Comparison of ENCODE assay signal across 9 cellular contexts in the genomic region with DNA sequence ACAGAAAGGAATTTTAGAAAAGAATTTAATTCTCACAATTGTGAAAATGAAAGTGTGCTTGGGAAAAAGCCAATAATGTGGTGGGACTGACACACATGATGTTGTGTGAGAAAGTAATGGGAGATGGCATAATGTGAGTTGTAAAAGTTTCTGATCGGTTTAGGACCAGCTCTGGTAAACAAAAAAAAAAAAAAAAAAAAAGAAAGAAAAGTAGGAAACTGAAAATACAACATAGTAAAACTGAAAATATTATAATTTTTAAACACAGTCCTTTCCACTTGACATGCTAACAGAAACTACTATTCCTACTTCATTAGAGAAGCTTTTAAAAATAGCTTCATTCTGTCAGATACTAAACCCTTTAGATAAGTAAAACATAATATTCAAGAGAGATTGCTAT. TPM values are rescaled to one million over a fixed set of nuclear protein-coding genes. Genes with fewer than 3 reads are reported as not detected.
DNase-seq lines count a peak whose midpoint lies in the region; ATAC-seq and TF ChIP-seq lines count a peak whose summit lies in the region.
"Had no signal": no experiment of that assay in that cellular context is flagged by ENCODE, and none has a peak within 500 bp of the region (broad histone marks: within the 10 kb centered on the region; RNA-seq: fewer than 3 reads in every experiment).

No MANE protein-coding gene starts in this region.

- H3K27ac ChIP-seq in cardiac muscle cell: peak overlapping the region; percentile 71

- TF ChIP-seq CTCF in cardiac muscle cell (IDR thresholded peaks at IDR 0.05; ENCODE audit: low read depth, low read length) (no peak), HFFc6 (IDR thresholded peaks at IDR 0.05) (no peak)

- DNase-seq in cardiac muscle cell (ENCODE audit: low read depth in 1 of 2, low spot score in 1 of 2) (peak in 1 of 2 donors; percentile 17), left ventricle myocardium superior (no peak), HFFc6 (no peak), head of caudate nucleus (no peak), COR-L47 (lab: John Stamatoyannopoulos, UW) (no peak), NCI-H526 (lab: John Stamatoyannopoulos, UW) (no peak)
- no peak for DNase-seq in T-helper 2 cell treated with Interferon-gamma antibody and Interleukin-4, amounts not matched to agents 5 μg/mL and 100 μg/mL, for 36 hours (ENCODE audit: low spot score)
- DNase-seq: NCI-H748 treated with DMSO at 0.1 percent for 48 hours had no signal

- no peaks in the 10 kb centered on the region for H3K27me3 Mint-ChIP-seq in T-helper 2 cell treated with Interferon-gamma antibody and Interleukin-4, amounts not matched to agents 5 μg/mL and 100 μg/mL, for 36 hours (ENCODE audit: low read depth)
- no peaks in the 10 kb centered on the region for H3K27me3 Mint-ChIP-seq in HFFc6 (ENCODE audit: insufficient read depth)

- ATAC-seq in left ventricle myocardium superior: no peak
- peak; percentile 61 for ATAC-seq in HG03045 (IDR thresholded peaks at IDR 0.05; ENCODE audit: unreplicated experiment)

- H3K36me3 Mint-ChIP-seq in T-helper 2 cell treated with Interferon-gamma antibody and Interleukin-4, amounts not matched to agents 5 μg/mL and 100 μg/mL, for 36 hours (ENCODE audit: low read depth): peaks cover 24% of the 10 kb centered on the region
- H3K36me3 Mint-ChIP-seq in HFFc6 (ENCODE audit: low read depth): peaks cover 11% of the 10 kb centered on the region

- no peaks in the 10 kb centered on the region for H3K9me3 ChIP-seq in cardiac muscle cell (ENCODE audit: low read depth)

- no peaks in the 10 kb centered on the region for H3K27me3 ChIP-seq in cardiac muscle cell

- H3K9me3 Mint-ChIP-seq in T-helper 2 cell treated with Interferon-gamma antibody and Interleukin-4, amounts not matched to agents 5 μg/mL and 100 μg/mL, for 36 hours: no peaks in the 10 kb centered on the region
- H3K9me3 Mint-ChIP-seq in HFFc6: no peaks in the 10 kb centered on the region

- H3K4me1 Mint-ChIP-seq in T-helper 2 cell treated with Interferon-gamma antibody and Interleukin-4, amounts not matched to agents 5 μg/mL and 100 μg/mL, for 36 hours (ENCODE audit: low read depth): peaks cover 46% of the 10 kb centered on the region
- H3K4me1 Mint-ChIP-seq in HFFc6 (ENCODE audit: low read depth): peaks cover 38% of the 10 kb centered on the region

- intact Hi-C loops in left ventricle myocardium superior (cut with micrococcal nuclease): no loop called here
- intact Hi-C loops in head of caudate nucleus (cut with DNase I): no loop called here

- peak overlapping the region; percentile 80 for H3K27ac Mint-ChIP-seq in T-helper 2 cell treated with Interferon-gamma antibody and Interleukin-4, amounts not matched to agents 5 μg/mL and 100 μg/mL, for 36 hours
- no peak overlapping the region for H3K27ac Mint-ChIP-seq in HFFc6

- H3K4me3 Mint-ChIP-seq in T-helper 2 cell treated with Interferon-gamma antibody and Interleukin-4, amounts not matched to agents 5 μg/mL and 100 μg/mL, for 36 hours: peak overlapping the region; percentile 70
- no peak overlapping the region for H3K4me3 Mint-ChIP-seq in HFFc6

- H3K36me3 ChIP-seq in cardiac muscle cell: no peaks in the 10 kb centered on the region

- H3K4me3 ChIP-seq in cardiac muscle cell: no peak overlapping the region

- peaks cover 40% of the 10 kb centered on the region for H3K4me1 ChIP-seq in cardiac muscle cell (ENCODE audit: low read depth)

RNA-seq across cellular contexts. Expression of a gene that starts 28.2 kb away (rescaled TPM):
- total RNA-seq in cardiac muscle cell: 40.7 and 42.8 TPM in 2 replicates
- 34.8 and 63.6 TPM in 2 replicates for polyA plus RNA-seq in cardiac muscle cell
- 10.5 TPM for total RNA-seq in left ventricle myocardium superior
- total RNA-seq in HFFc6 (2021; fragmentation: NEBNext Ultra II Directional; extraction: Animal tissue kit (Norgen Biotek cat#: 25700)): 10 to 100 TPM; 66.8 to 78.7 (median 73.0) TPM
